ENCODE assay signal across 26 cellular contexts in the genomic region with DNA sequence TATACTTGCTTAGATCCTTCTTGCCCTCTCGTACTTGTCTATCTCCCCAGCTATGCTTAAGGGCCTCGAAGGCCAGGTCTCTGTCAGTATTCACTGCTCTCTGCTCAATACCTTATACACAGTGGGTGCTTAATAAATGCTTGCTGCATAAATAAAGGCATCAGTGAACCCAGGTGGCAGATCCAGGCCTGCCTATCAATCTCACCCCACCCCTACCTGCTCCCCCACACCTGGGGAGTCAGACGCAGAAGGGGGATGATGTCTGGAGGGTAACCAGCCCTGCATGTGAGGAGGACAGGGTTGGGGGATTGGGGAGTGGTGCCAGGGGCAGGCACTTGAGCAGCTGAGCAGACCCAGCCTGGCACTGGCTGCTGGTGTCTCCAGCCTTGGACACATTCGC.
"Had no signal": no experiment of that assay in that cellular context is flagged by ENCODE, and none has a peak within 500 bp of the region (broad histone marks: within the 10 kb centered on the region; RNA-seq: fewer than 3 reads in every experiment).

No MANE protein-coding gene starts in this region.

- H3K36me3 ChIP-seq: gastrocnemius medialis, left lung, prostate gland, right atrium auricular region, suprapubic skin, transverse colon had no signal

- H3K4me2 ChIP-seq: smooth muscle cell had no signal

- H3K27me3 ChIP-seq: right atrium auricular region had no signal

- ATAC-seq: gastrocnemius medialis; left cardiac atrium; left lung; mucosa of descending colon; natural killer cell treated with Interleukin-12 subunit alpha and Interleukin-12 subunit beta and Interleukin-15 and Interleukin-18, amount 100 ng/mL, for 72 hours; sciatic nerve; stimulated activated naive CD8-positive, alpha-beta T cell treated with anti-CD3 and anti-CD28 coated beads, Interleukin-15, amount 100 ng/mL, for 72 hours had no signal

- H3K36me3 Mint-ChIP-seq: natural killer cell treated with Interleukin-12 subunit alpha and Interleukin-12 subunit beta and Interleukin-15 and Interleukin-18, amount 100 ng/mL, for 72 hours had no signal

- H3K4me1 Mint-ChIP-seq: stimulated activated naive CD8-positive, alpha-beta T cell treated with anti-CD3 and anti-CD28 coated beads, Interleukin-15, amount 100 ng/mL, for 72 hours had no signal

- H3K4me3 ChIP-seq: dorsolateral prefrontal cortex, gastrocnemius medialis, left lung, mucosa of descending colon, prostate gland, right atrium auricular region, smooth muscle cell, suprapubic skin, transverse colon had no signal

- H3K27ac ChIP-seq: dorsolateral prefrontal cortex, gastrocnemius medialis, left lung, prostate gland, right atrium auricular region, suprapubic skin, transverse colon had no signal

- H3K9me3 Mint-ChIP-seq: natural killer cell treated with Interleukin-12 subunit alpha and Interleukin-12 subunit beta and Interleukin-15 and Interleukin-18, amount 100 ng/mL, for 72 hours; neural crest cell; stimulated activated naive CD8-positive, alpha-beta T cell treated with anti-CD3 and anti-CD28 coated beads, Interleukin-15, amount 100 ng/mL, for 72 hours had no signal

- DNase-seq: dorsolateral prefrontal cortex; effector CD4-positive, alpha-beta T cell; foreskin fibroblast; gastrocnemius medialis; head of caudate nucleus; kidney; left cardiac atrium; left lung; mammary epithelial cell; mucosa of descending colon; naive B cell; stimulated activated CD4-positive, alpha-beta T cell treated with anti-CD3 and anti-CD28 coated beads, Interleukin-12 subunit alpha, Interleukin-12 subunit beta, amount 100 ng/mL, for 4 hours; stimulated activated CD4-positive, alpha-beta T cell treated with anti-CD3 and anti-CD28 coated beads, Interleukin-4, amount 100 ng/mL, for 1 hour; stimulated activated CD8-positive, alpha-beta memory T cell treated with anti-CD3 and anti-CD28 coated beads, Interleukin-4, amount 100 ng/mL, for 48 hours; stimulated activated naive CD4-positive, alpha-beta T cell; stimulated activated naive CD8-positive, alpha-beta T cell treated with anti-CD3 and anti-CD28 coated beads, Interleukin-15, amount 100 ng/mL, for 72 hours; transverse colon had no signal

- H3K4me3 Mint-ChIP-seq: mesothelial cell of epicardium; naive B cell; natural killer cell treated with Interleukin-12 subunit alpha and Interleukin-12 subunit beta and Interleukin-15 and Interleukin-18, amount 100 ng/mL, for 72 hours; neural crest cell; stimulated activated naive CD8-positive, alpha-beta T cell treated with anti-CD3 and anti-CD28 coated beads, Interleukin-15, amount 100 ng/mL, for 72 hours had no signal

- H3K27ac Mint-ChIP-seq: mesothelial cell of epicardium; natural killer cell treated with Interleukin-12 subunit alpha and Interleukin-12 subunit beta and Interleukin-15 and Interleukin-18, amount 100 ng/mL, for 72 hours; stimulated activated naive CD8-positive, alpha-beta T cell treated with anti-CD3 and anti-CD28 coated beads, Interleukin-15, amount 100 ng/mL, for 72 hours had no signal

- H3K9me3 ChIP-seq: gastrocnemius medialis, mucosa of descending colon, prostate gland, right atrium auricular region, suprapubic skin, transverse colon had no signal

- H3K4me1 ChIP-seq: gastrocnemius medialis, left lung, prostate gland, right atrium auricular region, suprapubic skin, transverse colon had no signal

- FAIRE-seq: colon, kidney had no signal
